In genomic region chr3:42020681-42021307, GRCh38 we compare ENCODE assay signal across 1 cellular context.
A peak's percentile ranks its signal among the peaks of the same experiment; 100 is the strongest.
TF ChIP-seq lines count a peak whose summit lies in the region.

No MANE protein-coding gene starts in this region.

TF ChIP-seq in HEK293, 187 proteins besides CTCF, POLR2A, EP300 and RAD21 (continued from another document):
- TF ChIP-seq ZNF362 (tag by site-specific recombination; IDR thresholded peaks at IDR 0.05) (no peak), ZNF24 (tag by site-specific recombination; IDR thresholded peaks at IDR 0.05) (0 out of 2 replicates have a peak, but pooled peaks have one; percentile 33), ZBTB10 (tag by site-specific recombination; IDR thresholded peaks at IDR 0.05) (no peak), ZNF791 (tag by site-specific recombination; IDR thresholded peaks at IDR 0.05) (no peak), PRDM1 (tag by site-specific recombination; IDR thresholded peaks at IDR 0.05) (no peak), ZNF174 (tag by site-specific recombination; IDR thresholded peaks at IDR 0.05) (no peak), ZNF16 (tag by site-specific recombination; IDR thresholded peaks at IDR 0.05; ENCODE audit: low read depth) (no peak), ZNF148 (tag by site-specific recombination; IDR thresholded peaks at IDR 0.05; ENCODE audit: borderline replicate concordance) (no peak), ZNF639 (tag by site-specific recombination; IDR thresholded peaks at IDR 0.05) (no peak), ZNF624 (tag by site-specific recombination; IDR thresholded peaks at IDR 0.05) (no peak), PATZ1 (tag by site-specific recombination; IDR thresholded peaks at IDR 0.05) (no peak), PRDM6 (tag by site-specific recombination; IDR thresholded peaks at IDR 0.05) (peak; percentile 77), ZNF37A (tag by site-specific recombination; IDR thresholded peaks at IDR 0.05) (no peak), ZNF600 (tag by site-specific recombination; IDR thresholded peaks at IDR 0.05) (0 out of 2 replicates have a peak, but pooled peaks have one; percentile 43)
